In genomic region chr17:79296290-79296689, GRCh38 we compare ENCODE assay signal across 33 cellular contexts.
"Had no signal": no experiment of that assay in that cellular context is flagged by ENCODE, and none has a peak within 500 bp of the region (broad histone marks: within the 10 kb centered on the region; RNA-seq: fewer than 3 reads in every experiment).

No MANE protein-coding gene starts in this region.

- H3K4me3 ChIP-seq: ovary, psoas muscle, right lobe of liver, skin epidermis, smooth muscle cell, spleen, suprapubic skin, testis, tibial artery, transverse colon, upper lobe of right lung, uterus had no signal

- H3K36me3 Mint-ChIP-seq: naive thymus-derived CD4-positive, alpha-beta T cell; natural killer cell; stimulated activated memory B cell treated with anti-CD40 and anti-IgM and Interleukin-4, amounts not matched to agents 10 μg/mL and 1 μg/mL and 100 μg/mL, for 72 hours; type B pancreatic cell had no signal

- H3K9me3 ChIP-seq: neutrophil, ovary, psoas muscle, right lobe of liver, spleen, suprapubic skin, testis, tibial artery, transverse colon, upper lobe of right lung, uterus had no signal

- H3K9me3 Mint-ChIP-seq: natural killer cell; neural crest cell; stimulated activated naive CD8-positive, alpha-beta T cell treated with anti-CD3 and anti-CD28 coated beads, Interleukin-15, amount 100 ng/mL, for 72 hours; type B pancreatic cell had no signal

- DNase-seq: naive thymus-derived CD4-positive, alpha-beta T cell; natural killer cell; nucleus accumbens; ovary; posterior cingulate gyrus; psoas muscle; right cardiac atrium; right lobe of liver; spleen; stimulated activated CD4-positive, alpha-beta T cell treated with anti-CD3 and anti-CD28 coated beads, Interleukin-12 subunit alpha, Interleukin-12 subunit beta, amount 100 ng/mL, for 4 hours; stimulated activated CD4-positive, alpha-beta T cell treated with anti-CD3 and anti-CD28 coated beads, Interleukin-1b, Interleukin-23, amount 100 ng/mL, for 48 hours; stimulated activated CD4-positive, alpha-beta T cell treated with anti-CD3 and anti-CD28 coated beads, Interleukin-4, amount 100 ng/mL, for 1 hour; stimulated activated CD4-positive, alpha-beta T cell treated with anti-CD3 and anti-CD28 coated beads, Interleukin-4, amount 100 ng/mL, for 4 hours; stimulated activated CD8-positive, alpha-beta memory T cell treated with anti-CD3 and anti-CD28 coated beads, Interleukin-4, amount 100 ng/mL, for 48 hours; stimulated activated naive CD4-positive, alpha-beta T cell; stimulated activated naive CD8-positive, alpha-beta T cell treated with anti-CD3 and anti-CD28 coated beads, Interleukin-15, amount 100 ng/mL, for 72 hours; stimulated activated naive CD8-positive, alpha-beta T cell treated with anti-CD3 and anti-CD28 coated beads, Interleukin-15, Interleukin-2, amounts not matched to agents 100 U/mL and 50 U/mL, for 24 hours; substantia nigra; testis; tibial artery; transverse colon; upper lobe of right lung; uterus had no signal

- H3K36me3 ChIP-seq: neutrophil, ovary, right lobe of liver, spleen, suprapubic skin, tibial artery, transverse colon, upper lobe of right lung, uterus had no signal

- H3K4me1 Mint-ChIP-seq: naive thymus-derived CD4-positive, alpha-beta T cell; natural killer cell; nephron; neural crest cell; stimulated activated naive CD8-positive, alpha-beta T cell treated with anti-CD3 and anti-CD28 coated beads, Interleukin-15, amount 100 ng/mL, for 72 hours had no signal

- H3K4me3 Mint-ChIP-seq: naive thymus-derived CD4-positive, alpha-beta T cell; natural killer cell; nephron; neural crest cell; stimulated activated memory B cell treated with anti-CD40 and anti-IgM and Interleukin-4, amounts not matched to agents 10 μg/mL and 1 μg/mL and 100 μg/mL, for 72 hours; stimulated activated naive CD8-positive, alpha-beta T cell treated with anti-CD3 and anti-CD28 coated beads, Interleukin-15, amount 100 ng/mL, for 72 hours; type B pancreatic cell had no signal

- H3K4me1 ChIP-seq: parathyroid adenoma, psoas muscle, right lobe of liver, spleen, suprapubic skin, testis, tibial artery, transverse colon, upper lobe of right lung, uterus had no signal

- ATAC-seq: naive thymus-derived CD4-positive, alpha-beta T cell; natural killer cell; psoas muscle; right cardiac atrium; right lobe of liver; stimulated activated memory B cell treated with anti-CD40 and anti-IgM and Interleukin-4, amounts not matched to agents 10 μg/mL and 1 μg/mL and 100 μg/mL, for 72 hours; stimulated activated naive CD8-positive, alpha-beta T cell treated with anti-CD3 and anti-CD28 coated beads, Interleukin-15, amount 100 ng/mL, for 72 hours; stimulated activated naive CD8-positive, alpha-beta T cell treated with anti-CD3 and anti-CD28 coated beads, Interleukin-15, Interleukin-2, amounts not matched to agents 100 U/mL and 50 U/mL, for 24 hours; upper lobe of right lung had no signal

- H3K27ac Mint-ChIP-seq: naive thymus-derived CD4-positive, alpha-beta T cell; natural killer cell; nephron; progenitor cell of endocrine pancreas; stimulated activated memory B cell treated with anti-CD40 and anti-IgM and Interleukin-4, amounts not matched to agents 10 μg/mL and 1 μg/mL and 100 μg/mL, for 72 hours; stimulated activated naive CD8-positive, alpha-beta T cell treated with anti-CD3 and anti-CD28 coated beads, Interleukin-15, amount 100 ng/mL, for 72 hours; type B pancreatic cell had no signal

- H3K27ac ChIP-seq: neutrophil, ovary, parathyroid adenoma, psoas muscle, right lobe of liver, skin epidermis, spleen, suprapubic skin, testis, tibial artery, transverse colon, upper lobe of right lung, uterus had no signal
